In the genomic region with DNA sequence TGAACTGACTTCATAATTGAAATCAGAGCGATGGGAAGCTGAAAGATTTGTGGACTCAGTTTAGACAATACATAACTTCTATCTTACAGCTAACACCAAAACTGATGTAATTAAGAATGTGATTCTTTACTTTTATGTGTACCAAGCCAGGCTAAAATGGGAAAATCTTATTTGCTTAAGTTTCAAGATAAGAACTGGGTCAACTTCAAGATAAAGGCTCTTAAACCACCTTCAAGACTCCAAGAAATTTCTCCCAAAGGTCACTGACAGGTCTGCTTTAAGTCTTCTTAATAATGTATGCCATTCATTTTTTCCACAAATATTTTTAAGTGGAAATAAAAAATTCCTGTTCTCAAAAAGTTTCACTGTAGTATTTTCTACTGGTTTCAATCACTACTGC, we compare ENCODE assay signal across 26 cellular contexts.
"Had no signal": no experiment of that assay in that cellular context is flagged by ENCODE, and none has a peak within 500 bp of the region (broad histone marks: within the 10 kb centered on the region; RNA-seq: fewer than 3 reads in every experiment).

No MANE protein-coding gene starts in this region.

- DNase-seq: naive thymus-derived CD8-positive, alpha-beta T cell; nephron progenitor cell; nucleus accumbens; pancreas; right lobe of liver; sigmoid colon; small intestine; stimulated activated CD4-positive, alpha-beta T cell treated with anti-CD3 and anti-CD28 coated beads, Interleukin-15, amount 100 ng/mL, for 24 hours; stimulated activated CD4-positive, alpha-beta T cell treated with anti-CD3 and anti-CD28 coated beads, Interleukin-2, amount 100 ng/mL, for 24 hours; stimulated activated CD4-positive, alpha-beta T cell treated with anti-CD3 and anti-CD28 coated beads, Interleukin-2, amount 100 ng/mL, for 48 hours; stimulated activated CD4-positive, alpha-beta T cell treated with anti-CD3 and anti-CD28 coated beads, Interleukin-4, amount 100 ng/mL, for 24 hours; stimulated activated naive B cell treated with anti-CD40 and anti-IgM and Interleukin-4, amounts not matched to agents 10 μg/mL and 1 μg/mL and 100 μg/mL, for 72 hours; stimulated activated naive CD4-positive, alpha-beta T cell treated with Interleukin-2 at 50 U/mL for 16 hours; stomach; thyroid gland; trophoblast cell; upper lobe of left lung had no signal

- H3K27ac Mint-ChIP-seq: naive thymus-derived CD8-positive, alpha-beta T cell; natural killer cell treated with Interleukin-12 subunit alpha and Interleukin-12 subunit beta and Interleukin-15 and Interleukin-18, amount 100 ng/mL, for 72 hours; nephron progenitor cell; stimulated activated effector memory CD8-positive, alpha-beta T cell treated with anti-CD3 and anti-CD28 coated beads, Interleukin-12 subunit alpha, Interleukin-12 subunit beta, amount 100 ng/mL, for 72 hours; stimulated activated naive B cell treated with anti-CD40 and anti-IgM and Interleukin-4, amounts not matched to agents 10 μg/mL and 1 μg/mL and 100 μg/mL, for 72 hours; stimulated activated naive CD8-positive, alpha-beta T cell treated with anti-CD3 and anti-CD28 coated beads, Interleukin-15, Interleukin-2, amounts not matched to agents 100 ng/mL and 50 ng/mL, for 24 hours had no signal

- H3K9me3 ChIP-seq: neutrophil, pancreas, prostate gland, right lobe of liver, sigmoid colon, stomach, thoracic aorta, thyroid gland, tibial nerve, upper lobe of left lung, vagina had no signal

- H3K4me1 Mint-ChIP-seq: nephron progenitor cell; neural crest cell; stimulated activated effector memory CD8-positive, alpha-beta T cell treated with anti-CD3 and anti-CD28 coated beads, Interleukin-12 subunit alpha, Interleukin-12 subunit beta, amount 100 ng/mL, for 72 hours; stimulated activated naive B cell treated with anti-CD40 and anti-IgM and Interleukin-4, amounts not matched to agents 10 μg/mL and 1 μg/mL and 100 μg/mL, for 72 hours had no signal

- H3K4me3 Mint-ChIP-seq: naive thymus-derived CD8-positive, alpha-beta T cell; natural killer cell treated with Interleukin-12 subunit alpha and Interleukin-12 subunit beta and Interleukin-15 and Interleukin-18, amount 100 ng/mL, for 72 hours; nephron progenitor cell; neural crest cell; stimulated activated effector memory CD8-positive, alpha-beta T cell treated with anti-CD3 and anti-CD28 coated beads, Interleukin-12 subunit alpha, Interleukin-12 subunit beta, amount 100 ng/mL, for 72 hours; stimulated activated naive B cell treated with anti-CD40 and anti-IgM and Interleukin-4, amounts not matched to agents 10 μg/mL and 1 μg/mL and 100 μg/mL, for 72 hours; stimulated activated naive CD8-positive, alpha-beta T cell treated with anti-CD3 and anti-CD28 coated beads, Interleukin-15, Interleukin-2, amounts not matched to agents 100 ng/mL and 50 ng/mL, for 24 hours had no signal

- H3K4me3 ChIP-seq: pancreas, prostate gland, right lobe of liver, sigmoid colon, stomach, thoracic aorta, thyroid gland, tibial nerve, upper lobe of left lung, vagina had no signal

- H3K27me3 ChIP-seq: neutrophil, pancreas, right lobe of liver, sigmoid colon, stomach, thyroid gland, tibial nerve, upper lobe of left lung, vagina had no signal

- H3K27me3 Mint-ChIP-seq: naive thymus-derived CD8-positive, alpha-beta T cell; natural killer cell treated with Interleukin-12 subunit alpha and Interleukin-12 subunit beta and Interleukin-15 and Interleukin-18, amount 100 ng/mL, for 72 hours; stimulated activated naive B cell treated with anti-CD40 and anti-IgM and Interleukin-4, amounts not matched to agents 10 μg/mL and 1 μg/mL and 100 μg/mL, for 72 hours; stimulated activated naive CD8-positive, alpha-beta T cell treated with anti-CD3 and anti-CD28 coated beads, Interleukin-15, Interleukin-2, amounts not matched to agents 100 ng/mL and 50 ng/mL, for 24 hours had no signal

- H3K4me1 ChIP-seq: prostate gland, right lobe of liver, tibial nerve, vagina had no signal

- H3K36me3 ChIP-seq: neutrophil, prostate gland had no signal

- H3K27ac ChIP-seq: neutrophil, pancreas, prostate gland, right lobe of liver, sigmoid colon, stomach, thoracic aorta, thyroid gland, tibial nerve, upper lobe of left lung, vagina had no signal

- ATAC-seq: naive thymus-derived CD8-positive, alpha-beta T cell; natural killer cell treated with Interleukin-12 subunit alpha and Interleukin-12 subunit beta and Interleukin-15 and Interleukin-18, amount 100 ng/mL, for 72 hours; right lobe of liver; stimulated activated effector memory CD8-positive, alpha-beta T cell treated with anti-CD3 and anti-CD28 coated beads, Interleukin-12 subunit alpha, Interleukin-12 subunit beta, amount 100 ng/mL, for 72 hours; stimulated activated naive B cell treated with anti-CD40 and anti-IgM and Interleukin-4, amounts not matched to agents 10 μg/mL and 1 μg/mL and 100 μg/mL, for 72 hours had no signal

- H3K9me3 Mint-ChIP-seq: naive thymus-derived CD8-positive, alpha-beta T cell; natural killer cell treated with Interleukin-12 subunit alpha and Interleukin-12 subunit beta and Interleukin-15 and Interleukin-18, amount 100 ng/mL, for 72 hours; nephron progenitor cell; neural crest cell; stimulated activated effector memory CD8-positive, alpha-beta T cell treated with anti-CD3 and anti-CD28 coated beads, Interleukin-12 subunit alpha, Interleukin-12 subunit beta, amount 100 ng/mL, for 72 hours; stimulated activated naive B cell treated with anti-CD40 and anti-IgM and Interleukin-4, amounts not matched to agents 10 μg/mL and 1 μg/mL and 100 μg/mL, for 72 hours; stimulated activated naive CD8-positive, alpha-beta T cell treated with anti-CD3 and anti-CD28 coated beads, Interleukin-15, Interleukin-2, amounts not matched to agents 100 ng/mL and 50 ng/mL, for 24 hours had no signal
